ENCODE assay signal across 4 cellular contexts in genomic region chr3:12247411-12247810, GRCh38. TPM values are rescaled to one million over a fixed set of nuclear protein-coding genes. Genes with fewer than 3 reads are reported as not detected.
"Had no signal": no experiment of that assay in that cellular context is flagged by ENCODE, and none has a peak within 500 bp of the region (broad histone marks: within the 10 kb centered on the region; RNA-seq: fewer than 3 reads in every experiment).

No MANE protein-coding gene starts in this region.

- DNase-seq: GDM1, GF-D8 had no signal

- H3K4me3 ChIP-seq: GM12878 had no signal

RNA-seq across cellular contexts. Expression of gene PPARG, which starts 41.5 kb away (rescaled TPM):
- total RNA-seq: G401 had no signal
